1 cellular context compared by ENCODE assay signal in genomic region chr11:2860636-2861035, GRCh38.
A peak's percentile ranks its signal among the peaks of the same experiment; 100 is the strongest.
TF ChIP-seq lines count a peak whose summit lies in the region.

No MANE protein-coding gene starts in this region.

TF ChIP-seq in K562, 482 proteins besides CTCF, POLR2A, EP300 and RAD21 (continued from another document):
- TF ChIP-seq ARID3A (IDR thresholded peaks at IDR 0.05; ENCODE audit: borderline replicate concordance, low read depth, low read length) (no peak), ZNF253 (CRISPR knock-in tag; conservative IDR thresholded peaks at IDR 0.05) (no peak), TFAP4 (CRISPR knock-in tag; IDR thresholded peaks at IDR 0.05; ENCODE audit: borderline replicate concordance) (peak; percentile 38; the same call in 1 of the 2 replicates), HNRNPLL (IDR thresholded peaks at IDR 0.05; ENCODE audit: low read depth, low read length, poor library complexity, severe bottlenecking) (no peak), CXXC5 (CRISPR knock-in tag; IDR thresholded peaks at IDR 0.05) (no peak), AFF1 (IDR thresholded peaks at IDR 0.05; ENCODE audit: low read depth in 1 of 2, partially characterized antibody in 2 of 2) (no peak), FOSL1 (tag; conservative IDR thresholded peaks at IDR 0.05) (peak; percentile 58; the same call in 1 of the 2 replicates), DLX4 (CRISPR knock-in tag; IDR thresholded peaks at IDR 0.05) (no peak), VEZF1 (CRISPR knock-in tag; IDR thresholded peaks at IDR 0.05) (peak; percentile 54), KDM1A (IDR thresholded peaks at IDR 0.05) (no peak), CREB3L1 (IDR thresholded peaks at IDR 0.05; ENCODE audit: borderline replicate concordance, low read depth) (no peak), SMC3 (conservative IDR thresholded peaks at IDR 0.05; ENCODE audit: insufficient read depth, low read depth, low read length) (no peak), ATF3 (IDR thresholded peaks at IDR 0.05) (peak; percentile 71), ATF3 (CRISPR knock-in tag; conservative IDR thresholded peaks at IDR 0.05) (no peak), ESRRA (IDR thresholded peaks at IDR 0.05; ENCODE audit: borderline replicate concordance, low read depth) (no peak), PRPF4 (IDR thresholded peaks at IDR 0.05; ENCODE audit: insufficient read depth, low read depth, low read length, poor library complexity, severe bottlenecking) (no peak), JUN (IDR thresholded peaks at IDR 0.05; ENCODE audit: borderline replicate concordance, low read depth, low read length) (peak; percentile 69), JUN (CRISPR knock-in tag; IDR thresholded peaks at IDR 0.05; ENCODE audit: borderline replicate concordance) (no peak), BRD9 (IDR thresholded peaks at IDR 0.05; ENCODE audit: low read depth, partially characterized antibody) (no peak), ZKSCAN8 (CRISPR knock-in tag; IDR thresholded peaks at IDR 0.05) (no peak)
- TF ChIP-seq, protein P1, sequence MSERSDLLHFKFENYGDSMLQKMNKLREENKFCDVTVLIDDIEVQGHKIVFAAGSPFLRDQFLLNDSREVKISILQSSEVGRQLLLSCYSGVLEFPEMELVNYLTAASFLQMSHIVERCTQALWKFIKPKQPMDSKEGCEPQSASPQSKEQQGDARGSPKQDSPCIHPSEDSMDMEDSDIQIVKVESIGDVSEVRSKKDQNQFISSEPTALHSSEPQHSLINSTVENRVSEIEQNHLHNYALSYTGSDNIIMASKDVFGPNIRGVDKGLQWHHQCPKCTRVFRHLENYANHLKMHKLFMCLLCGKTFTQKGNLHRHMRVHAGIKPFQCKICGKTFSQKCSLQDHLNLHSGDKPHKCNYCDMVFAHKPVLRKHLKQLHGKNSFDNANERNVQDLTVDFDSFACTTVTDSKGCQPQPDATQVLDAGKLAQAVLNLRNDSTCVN (CRISPR knock-in tag; IDR thresholded peaks at IDR 0.05): no peak
- TF ChIP-seq, protein P2, sequence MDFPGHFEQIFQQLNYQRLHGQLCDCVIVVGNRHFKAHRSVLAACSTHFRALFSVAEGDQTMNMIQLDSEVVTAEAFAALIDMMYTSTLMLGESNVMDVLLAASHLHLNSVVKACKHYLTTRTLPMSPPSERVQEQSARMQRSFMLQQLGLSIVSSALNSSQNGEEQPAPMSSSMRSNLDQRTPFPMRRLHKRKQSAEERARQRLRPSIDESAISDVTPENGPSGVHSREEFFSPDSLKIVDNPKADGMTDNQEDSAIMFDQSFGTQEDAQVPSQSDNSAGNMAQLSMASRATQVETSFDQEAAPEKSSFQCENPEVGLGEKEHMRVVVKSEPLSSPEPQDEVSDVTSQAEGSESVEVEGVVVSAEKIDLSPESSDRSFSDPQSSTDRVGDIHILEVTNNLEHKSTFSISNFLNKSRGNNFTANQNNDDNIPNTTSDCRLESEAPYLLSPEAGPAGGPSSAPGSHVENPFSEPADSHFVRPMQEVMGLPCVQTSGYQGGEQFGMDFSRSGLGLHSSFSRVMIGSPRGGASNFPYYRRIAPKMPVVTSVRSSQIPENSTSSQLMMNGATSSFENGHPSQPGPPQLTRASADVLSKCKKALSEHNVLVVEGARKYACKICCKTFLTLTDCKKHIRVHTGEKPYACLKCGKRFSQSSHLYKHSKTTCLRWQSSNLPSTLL (IDR thresholded peaks at IDR 0.05): no peak
